22 cellular contexts compared by ENCODE assay signal in genomic region chr14:106547735-106548550, GRCh38.
"Had no signal": no experiment of that assay in that cellular context is flagged by ENCODE, and none has a peak within 500 bp of the region (broad histone marks: within the 10 kb centered on the region; RNA-seq: fewer than 3 reads in every experiment).

No MANE protein-coding gene starts in this region.

- H3K4me3 ChIP-seq: esophagus squamous epithelium, heart right ventricle, mucosa of descending colon, psoas muscle, skin epidermis, suprapubic skin, transverse colon, uterus had no signal

- DNase-seq: activated CD8-positive, alpha-beta T cell treated with anti-CD3 and anti-CD28 coated beads for 36 hours; activated effector memory CD4-positive, alpha-beta T cell treated with Interleukin-2 at 50 U/mL for 16 hours; amygdala; dermis blood vessel endothelial cell; effector memory CD4-positive, alpha-beta T cell; esophagus squamous epithelium; heart right ventricle; immature natural killer cell; kidney glomerular epithelial cell; mucosa of descending colon; naive B cell; psoas muscle; right cardiac atrium; stimulated activated CD4-positive, alpha-beta T cell treated with anti-CD3 and anti-CD28 coated beads, Interleukin-15, amount 100 ng/mL, for 24 hours; stimulated activated CD4-positive, alpha-beta T cell treated with anti-CD3 and anti-CD28 coated beads, Interleukin-2, amount 100 ng/mL, for 48 hours; stimulated activated naive CD8-positive, alpha-beta T cell treated with anti-CD3 and anti-CD28 coated beads, Interleukin-15, amount 100 ng/mL, for 72 hours; transverse colon; uterus had no signal

- H3K27me3 ChIP-seq: esophagus squamous epithelium, suprapubic skin, uterus had no signal

- H3K36me3 ChIP-seq: esophagus squamous epithelium, heart right ventricle, suprapubic skin, transverse colon, uterus had no signal

- H3K4me1 Mint-ChIP-seq: immature natural killer cell, naive B cell had no signal

- ATAC-seq: activated CD8-positive, alpha-beta T cell treated with anti-CD3 and anti-CD28 coated beads for 36 hours; heart right ventricle; mucosa of descending colon; psoas muscle; right cardiac atrium; stimulated activated naive CD8-positive, alpha-beta T cell treated with anti-CD3 and anti-CD28 coated beads, Interleukin-15, amount 100 ng/mL, for 72 hours had no signal

- H3K9me3 ChIP-seq: esophagus squamous epithelium, heart right ventricle, mucosa of descending colon, psoas muscle, suprapubic skin, transverse colon, uterus had no signal

- H3K27ac Mint-ChIP-seq: activated CD8-positive, alpha-beta T cell treated with anti-CD3 and anti-CD28 coated beads for 36 hours; activated naive CD8-positive, alpha-beta T cell; immature natural killer cell; memory B cell; naive B cell had no signal

- H3K9me3 Mint-ChIP-seq: immature natural killer cell; memory B cell; naive B cell; stimulated activated naive CD8-positive, alpha-beta T cell treated with anti-CD3 and anti-CD28 coated beads, Interleukin-15, amount 100 ng/mL, for 72 hours had no signal

- H3K27me3 Mint-ChIP-seq: naive B cell had no signal

- H3K4me3 Mint-ChIP-seq: activated CD8-positive, alpha-beta T cell treated with anti-CD3 and anti-CD28 coated beads for 36 hours; activated naive CD8-positive, alpha-beta T cell; immature natural killer cell; memory B cell; naive B cell; stimulated activated naive CD8-positive, alpha-beta T cell treated with anti-CD3 and anti-CD28 coated beads, Interleukin-15, amount 100 ng/mL, for 72 hours had no signal

- H3K27ac ChIP-seq: esophagus squamous epithelium, heart right ventricle, psoas muscle, skin epidermis, suprapubic skin, transverse colon, uterus had no signal

- H3K36me3 Mint-ChIP-seq: activated naive CD8-positive, alpha-beta T cell; immature natural killer cell; memory B cell had no signal

- H3K4me1 ChIP-seq: esophagus squamous epithelium, heart right ventricle, psoas muscle, suprapubic skin, transverse colon, uterus had no signal
